Comparison of ENCODE assay signal across 1 cellular context in genomic region chr16:68368602-68368944, GRCh38.
TF ChIP-seq lines count a peak whose summit lies in the region.

No MANE protein-coding gene starts in this region.

TF ChIP-seq in SK-N-SH, 30 proteins besides CTCF, POLR2A, EP300 and RAD21 (continued from another document):
- TF ChIP-seq ZBTB33 (IDR thresholded peaks at IDR 0.05; ENCODE audit: borderline replicate concordance, low read depth) (no peak), TEAD4 (IDR thresholded peaks at IDR 0.05; ENCODE audit: borderline replicate concordance, insufficient read depth) (no peak), GATA2 (CRISPR knock-in tag; IDR thresholded peaks at IDR 0.05) (no peak), SIN3A (IDR thresholded peaks at IDR 0.05; ENCODE audit: borderline replicate concordance, low read depth, low read length) (no peak), SMC3 (IDR thresholded peaks at IDR 0.05; ENCODE audit: low read depth, low read length) (no peak), RCOR1 (IDR thresholded peaks at IDR 0.05; ENCODE audit: low read length) (no peak), TAF1 (IDR thresholded peaks at IDR 0.05; ENCODE audit: borderline replicate concordance, low read depth, low read length) (no peak), PBX3 (IDR thresholded peaks at IDR 0.05) (no peak), YY1 (IDR thresholded peaks at IDR 0.05; ENCODE audit: low read depth) (no peak), IRF3 (IDR thresholded peaks at IDR 0.05; ENCODE audit: low read depth, low read length) (no peak), RFX5 (IDR thresholded peaks at IDR 0.05; ENCODE audit: low read length) (no peak)
